In the genomic region with DNA sequence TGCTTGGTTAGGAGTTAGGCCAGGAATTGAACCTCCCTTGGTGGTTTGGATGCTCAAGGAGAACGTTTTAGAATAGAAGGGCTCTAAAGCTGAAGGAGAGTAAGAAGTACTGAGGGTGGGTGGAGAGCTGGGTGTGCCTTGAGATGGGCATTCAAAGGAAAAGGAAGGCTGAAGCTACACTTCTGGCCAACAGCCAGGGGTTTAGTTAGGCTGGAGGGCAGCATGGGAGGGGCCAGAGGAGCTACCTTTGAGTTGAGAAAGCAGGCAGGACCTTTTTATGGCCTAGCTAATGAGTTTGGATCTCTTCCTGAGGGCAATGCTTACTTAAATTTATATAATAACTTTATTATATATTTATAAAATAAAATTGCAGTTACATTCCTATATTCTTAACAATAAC, we compare ENCODE assay signal across 23 cellular contexts.
DNase-seq lines count a peak whose midpoint lies in the region; ATAC-seq and TF ChIP-seq lines count a peak whose summit lies in the region.
"Had no signal": no experiment of that assay in that cellular context is flagged by ENCODE, and none has a peak within 500 bp of the region (broad histone marks: within the 10 kb centered on the region; RNA-seq: fewer than 3 reads in every experiment).

No MANE protein-coding gene starts in this region.

- H3K36me3 ChIP-seq in mammary epithelial cell (ENCODE audit: insufficient read depth, low read length): no peaks in the 10 kb centered on the region
- H3K36me3 ChIP-seq in hepatocyte (replicated peaks; ENCODE audit: insufficient read depth, low read depth): no peaks in the 10 kb centered on the region
- H3K36me3 ChIP-seq in CD8-positive, alpha-beta T cell (ENCODE audit: insufficient read depth, low read length): no peaks in the 10 kb centered on the region
- H3K36me3 ChIP-seq: adrenal gland; BLaER1 treated with 17β-estradiol and CSF1 and Interleukin-3, amounts not matched to agents 10 nM and 100 nM; lower lobe of right lung; stomach; tibial nerve had no signal

- no peaks in the 10 kb centered on the region for H3K36me3 Mint-ChIP-seq in MCF 10A (ENCODE audit: insufficient read depth, unreplicated experiment)
- H3K36me3 Mint-ChIP-seq in WTC11: peaks cover 21% of the 10 kb centered on the region
- H3K36me3 Mint-ChIP-seq in CD8-positive, alpha-beta T cell: no peaks in the 10 kb centered on the region

- TF ChIP-seq CTCF in MCF 10A (IDR thresholded peaks at IDR 0.05; ENCODE audit: unreplicated experiment): no peak
- no peak for TF ChIP-seq CTCF in mammary epithelial cell (conservative IDR thresholded peaks at IDR 0.05 in 1 of 2, IDR thresholded peaks at IDR 0.05 in 1 of 2; ENCODE audit: extremely low read depth in 1 of 2, insufficient read depth in 1 of 2, low read depth in 1 of 2, low read length in 2 of 2)
- TF ChIP-seq CTCF in WTC11 (IDR thresholded peaks at IDR 0.05): no peak
- no peak for TF ChIP-seq CTCF in hepatocyte (IDR thresholded peaks at IDR 0.05; ENCODE audit: poor library complexity)
- TF ChIP-seq CTCF in CD8-positive, alpha-beta T cell (IDR thresholded peaks at IDR 0.05): no peak
- no peak for TF ChIP-seq CTCF in GM10248 (IDR thresholded peaks at IDR 0.05; ENCODE audit: control extremely low read depth, extremely low read depth, low read depth, missing control alignments)

- H3K4me1 ChIP-seq in mammary epithelial cell (ENCODE audit: insufficient read depth, low read length): peaks cover 17% of the 10 kb centered on the region
- H3K4me1 ChIP-seq in hepatocyte (ENCODE audit: insufficient read depth): peaks cover 4% of the 10 kb centered on the region
- H3K4me1 ChIP-seq in CD8-positive, alpha-beta T cell (ENCODE audit: insufficient read depth, low read length): no peaks in the 10 kb centered on the region
- H3K4me1 ChIP-seq: adrenal gland; BLaER1 treated with 17β-estradiol and CSF1 and Interleukin-3, amounts not matched to agents 10 nM and 100 nM; lower lobe of right lung had no signal

- no TSS peak for BruUV-seq in MCF 10A (replicated peaks; lab: Mats Ljungman, UMichigan)
- no TSS peak for BruUV-seq in mammary epithelial cell (replicated peaks; lab: Mats Ljungman, UMichigan)

- H3K9me3 Mint-ChIP-seq in MCF 10A (ENCODE audit: unreplicated experiment) (peaks cover 15% of the 10 kb centered on the region), WTC11 (peaks cover 27% of the 10 kb centered on the region)
- peaks cover 14% of the 10 kb centered on the region for H3K9me3 Mint-ChIP-seq in CD8-positive, alpha-beta T cell

- H2AFZ ChIP-seq in mammary epithelial cell (ENCODE audit: low read depth, low read length) (no peak overlapping the region), hepatocyte (no peak overlapping the region)

- no peaks in the 10 kb centered on the region for H3K27me3 ChIP-seq in mammary epithelial cell (ENCODE audit: insufficient read depth, low read length)
- H3K27me3 ChIP-seq in hepatocyte: no peaks in the 10 kb centered on the region
- H3K27me3 ChIP-seq in CD8-positive, alpha-beta T cell (ENCODE audit: insufficient read depth, low read length): no peaks in the 10 kb centered on the region
- H3K27me3 ChIP-seq: adrenal gland; BLaER1 treated with 17β-estradiol and CSF1 and Interleukin-3, amounts not matched to agents 10 nM and 100 nM; stomach; tibial nerve had no signal

- ATAC-seq in WTC11: 0 out of 2 replicates have a peak, but pooled peaks have one; percentile 28
- ATAC-seq in CD8-positive, alpha-beta T cell: no peak
- ATAC-seq: activated T-cell treated with anti-CD3 and anti-CD28 coated beads, Interleukin-2, amount 50 U/mL, for 4 hours; lower lobe of right lung had no signal

- DNase-seq in MCF 10A (ENCODE audit: unreplicated experiment) (peak; percentile 68), mammary epithelial cell (no peak), WTC11 (ENCODE audit: low spot score) (no peak), hepatocyte (ENCODE audit: low spot score) (peak; percentile 6), SW 1271 (lab: John Stamatoyannopoulos, UW) (no peak), 8988T (no peak), GM10248 (ENCODE audit: extremely low spot score) (no peak)
- no peak for DNase-seq in CD8-positive, alpha-beta T cell
- DNase-seq: activated CD4-positive, alpha-beta T cell treated with anti-CD3 and anti-CD28 coated beads, Interleukin-2, amount 10 ng/mL, durations not matched to agents 24 days and 14 days; activated naive CD4-positive, alpha-beta T cell; activated T-cell treated with anti-CD3 and anti-CD28 coated beads, Interleukin-2, amount 50 U/mL, for 4 hours; adrenal gland; lower lobe of right lung; NCI-H1694 treated with DMSO at 0.1 percent for 48 hours; NCI-H748 treated with DMSO at 0.1 percent for 48 hours; RPMI8226; stimulated activated CD8-positive, alpha-beta memory T cell treated with anti-CD3 and anti-CD28 coated beads, Interleukin-4, amount 100 ng/mL, for 48 hours; stomach had no signal

- H3K9me3 ChIP-seq in mammary epithelial cell (replicated peaks; ENCODE audit: insufficient read depth, low read length): peaks cover 5% of the 10 kb centered on the region
- H3K9me3 ChIP-seq in hepatocyte (ENCODE audit: low read depth): no peaks in the 10 kb centered on the region
- H3K9me3 ChIP-seq in CD8-positive, alpha-beta T cell (ENCODE audit: low read length): no peaks in the 10 kb centered on the region
- H3K9me3 ChIP-seq: adrenal gland had no signal

- H3K27me3 Mint-ChIP-seq in MCF 10A (ENCODE audit: insufficient read depth, unreplicated experiment) (no peaks in the 10 kb centered on the region), WTC11 (ENCODE audit: low read depth) (no peaks in the 10 kb centered on the region)
- peaks cover 16% of the 10 kb centered on the region for H3K27me3 Mint-ChIP-seq in CD8-positive, alpha-beta T cell (ENCODE audit: low read depth)
- H3K27me3 Mint-ChIP-seq: activated CD4-positive, alpha-beta T cell treated with anti-CD3 and anti-CD28 coated beads, Interleukin-2, amount 10 ng/mL, durations not matched to agents 24 days and 14 days had no signal

- no peak overlapping the region for H3K9ac ChIP-seq in mammary epithelial cell (ENCODE audit: insufficient read depth, low read length)
- H3K9ac ChIP-seq: BLaER1 treated with 17β-estradiol and CSF1 and Interleukin-3, amounts not matched to agents 10 nM and 100 nM had no signal

- WGBS in mammary epithelial cell (ENCODE audit: low coverage, missing lambda C conversion rate): no CpG with 5 or more reads among the region's 1 CpG
- WGBS in hepatocyte (ENCODE audit: low lambda C conversion rate, missing lambda C conversion rate): 79% methylated on average over 1 of the region's 1 CpG

- H3K4me2 ChIP-seq in mammary epithelial cell (ENCODE audit: insufficient read depth, low read depth, low read length): no peak overlapping the region
- H3K4me2 ChIP-seq in hepatocyte: no peak overlapping the region
- H3K4me2 ChIP-seq: BLaER1 treated with 17β-estradiol and CSF1 and Interleukin-3, amounts not matched to agents 10 nM and 100 nM had no signal

- dilution Hi-C loops in mammary epithelial cell (cut with HindIII; ENCODE audit: low sequenced_read_pairs): no loop called here

- no peak overlapping the region for H3K27ac ChIP-seq in mammary epithelial cell (ENCODE audit: insufficient read depth, low read depth, low read length)
- H3K27ac ChIP-seq in hepatocyte: peak overlapping the region; percentile 14
- no peak overlapping the region for H3K27ac ChIP-seq in CD8-positive, alpha-beta T cell (ENCODE audit: low read depth, low read length)
- H3K27ac ChIP-seq: adrenal gland; BLaER1 treated with 17β-estradiol and CSF1 and Interleukin-3, amounts not matched to agents 10 nM and 100 nM; lower lobe of right lung; SK-N-MC; stomach; VCaP had no signal

- H4K20me1 ChIP-seq in mammary epithelial cell (ENCODE audit: insufficient read depth, low read length): no peaks in the 10 kb centered on the region
- no peaks in the 10 kb centered on the region for H4K20me1 ChIP-seq in hepatocyte (ENCODE audit: insufficient read depth, poor library complexity, severe bottlenecking)
- H4K20me1 ChIP-seq: BLaER1 treated with 17β-estradiol and CSF1 and Interleukin-3, amounts not matched to agents 10 nM and 100 nM had no signal

- CTCF ChIA-PET in MCF 10A (lab: Yijun Ruan, JAX) (interaction anchor here (0.5 kb wide), 1 partner anchor 390 kb away, joined by 5 read pairs; no protein-coding TSS in a partner anchor), mammary epithelial cell (lab: Charles Lee; ENCODE audit: low non-redundant PET) (no interaction called here), WTC11 (lab: Charles Lee) (no interaction called here), GM10248 (lab: Yijun Ruan, JAX) (interaction anchor here (1.0 kb wide), 1 partner anchor 14 kb away, joined by 3 read pairs; no protein-coding TSS in a partner anchor)
- CTCF ChIA-PET in CD8-positive, alpha-beta T cell (lab: Charles Lee): no interaction called here

- POLR2A ChIA-PET in MCF 10A (lab: Yijun Ruan, JAX) (interaction anchor here (0.7 kb wide), 1 partner anchor 10 kb away, joined by 3 read pairs; no protein-coding TSS in a partner anchor), WTC11 (lab: Charles Lee) (no interaction called here), GM10248 (lab: Yijun Ruan, JAX) (no interaction called here)
- POLR2A ChIA-PET in CD8-positive, alpha-beta T cell (lab: Charles Lee): no interaction called here

- no peaks in the 10 kb centered on the region for H3K9me2 ChIP-seq in hepatocyte (replicated peaks; ENCODE audit: insufficient read depth)

- H3K79me2 ChIP-seq in mammary epithelial cell (ENCODE audit: insufficient read depth, low read length) (no peaks in the 10 kb centered on the region), hepatocyte (no peaks in the 10 kb centered on the region)

- H3K4me3 Mint-ChIP-seq in MCF 10A (ENCODE audit: unreplicated experiment) (no peak overlapping the region), WTC11 (no peak overlapping the region)
- no peak overlapping the region for H3K4me3 Mint-ChIP-seq in CD8-positive, alpha-beta T cell
- H3K4me3 Mint-ChIP-seq: activated CD4-positive, alpha-beta T cell treated with anti-CD3 and anti-CD28 coated beads, Interleukin-2, amount 10 ng/mL, durations not matched to agents 24 days and 14 days; activated T-cell treated with anti-CD3 and anti-CD28 coated beads, Interleukin-2, amount 50 U/mL, for 4 hours; T-helper 2 cell treated with Interferon-gamma antibody and Interleukin-4, amounts not matched to agents 5 μg/mL and 100 μg/mL, for 36 hours had no signal

- H3K4me3 ChIP-seq in mammary epithelial cell (replicated peaks in 1 of 3; ENCODE audit: insufficient read depth in 1 of 3, low read depth in 2 of 3, low read length in 3 of 3): no peak overlapping the region
- no peak overlapping the region for H3K4me3 ChIP-seq in hepatocyte
- no peak overlapping the region for H3K4me3 ChIP-seq in CD8-positive, alpha-beta T cell (ENCODE audit: low read depth, low read length)
- H3K4me3 ChIP-seq: adrenal gland; BLaER1 treated with 17β-estradiol and CSF1 and Interleukin-3, amounts not matched to agents 10 nM and 100 nM; lower lobe of right lung; SK-N-MC; stomach; tibial nerve had no signal

- H3K27ac Mint-ChIP-seq in MCF 10A (ENCODE audit: low read depth, unreplicated experiment) (no peak overlapping the region), WTC11 (peak overlapping the region; percentile 69; the same call in 1 of the 2 replicates)
- H3K27ac Mint-ChIP-seq in CD8-positive, alpha-beta T cell: no peak overlapping the region
- H3K27ac Mint-ChIP-seq: activated CD4-positive, alpha-beta T cell treated with anti-CD3 and anti-CD28 coated beads, Interleukin-2, amount 10 ng/mL, durations not matched to agents 24 days and 14 days; T-helper 2 cell treated with Interferon-gamma antibody and Interleukin-4, amounts not matched to agents 5 μg/mL and 100 μg/mL, for 36 hours had no signal

- intact Hi-C loops in MCF 10A (cut with micrococcal nuclease) (no loop called here), mammary epithelial cell (cut with micrococcal nuclease) (no loop called here)
- intact Hi-C loops in CD8-positive, alpha-beta T cell (cut with DNase I, micrococcal nuclease): no loop called here

- in situ Hi-C loops in mammary epithelial cell (cut with MboI; ENCODE audit: low sequenced_read_pairs in 2 of 2): no loop called here

- H3K4me1 Mint-ChIP-seq in MCF 10A (ENCODE audit: insufficient read depth, unreplicated experiment) (peaks cover 13% of the 10 kb centered on the region), WTC11 (peaks cover 28% of the 10 kb centered on the region)
- no peaks in the 10 kb centered on the region for H3K4me1 Mint-ChIP-seq in CD8-positive, alpha-beta T cell (ENCODE audit: low read depth)
- H3K4me1 Mint-ChIP-seq: activated CD4-positive, alpha-beta T cell treated with anti-CD3 and anti-CD28 coated beads, Interleukin-2, amount 10 ng/mL, durations not matched to agents 24 days and 14 days had no signal

Comparison
In these comparisons a context has a peak if more than half of its experiments do, and no peak if none do; other contexts are left out.
1. DNase-seq: peak in MCF 10A (single experiment) and hepatocyte (single experiment); none in mammary epithelial cell (single experiment), WTC11 (single experiment), SW 1271 (0 of 2), CD8-positive, alpha-beta T cell (0 of 7), 8988T (single experiment) and GM10248 (single experiment).
2. CTCF ChIA-PET loops: an anchor here in MCF 10A (0.5 kb wide) and GM10248 (1.0 kb wide); none called in mammary epithelial cell, WTC11 and CD8-positive, alpha-beta T cell.